ENCODE assay signal across 8 cellular contexts in genomic region chr3:183385698-183386590, GRCh38. TPM values are rescaled to one million over a fixed set of nuclear protein-coding genes. Genes with fewer than 3 reads are reported as not detected.
A peak's percentile ranks its signal among the peaks of the same experiment; 100 is the strongest.
DNase-seq lines count a peak whose midpoint lies in the region; ATAC-seq and TF ChIP-seq lines count a peak whose summit lies in the region.

No MANE protein-coding gene starts in this region.

- CTCF ChIA-PET in activated CD4-positive, alpha-beta memory T cell treated with anti-CD3 and anti-CD28 coated beads, Interleukin-2, amount 10 ng/mL, durations not matched to agents 7 days and 5 days (lab: Charles Lee) = interaction anchor here (0.5 to 7.6 kb wide), 10 partner anchors 11 to 672 kb away, joined by 3 to 103 read pairs (median 4); no protein-coding TSS in a partner anchor

- peak; percentile 83 for ATAC-seq in HG03354 (IDR thresholded peaks at IDR 0.05; ENCODE audit: poor library complexity, severe bottlenecking, unreplicated experiment)
- peak; percentile 81 for ATAC-seq in stimulated activated effector memory CD8-positive, alpha-beta T cell treated with anti-CD3 and anti-CD28 coated beads, Interleukin-12 subunit alpha, Interleukin-12 subunit beta, amount 100 ng/mL, for 72 hours

- peak; percentile 76 for DNase-seq in activated effector memory CD4-positive, alpha-beta T cell treated with anti-CD3 and anti-CD28 coated beads, Interleukin-2, amount 50 U/mL, for 16 hours
- DNase-seq in activated effector memory CD4-positive, alpha-beta T cell treated with Interleukin-2 at 50 U/mL for 16 hours = no peak
- DNase-seq in NCI-H774 (lab: John Stamatoyannopoulos, UW) (peak; percentile 78), endothelial cell (ENCODE audit: low spot score) (peak; percentile 59), mesothelial cell of epicardium (ENCODE audit: low spot score in 2 of 2, unreplicated experiment in 2 of 2) (no peak)
- peak; percentile 60 for DNase-seq in activated CD4-positive, alpha-beta memory T cell treated with anti-CD3 and anti-CD28 coated beads, Interleukin-2, amount 10 ng/mL, durations not matched to agents 7 days and 5 days
- peak; percentile 36 to 74 for DNase-seq in stimulated activated effector memory CD8-positive, alpha-beta T cell treated with anti-CD3 and anti-CD28 coated beads, Interleukin-12 subunit alpha, Interleukin-12 subunit beta, amount 100 ng/mL, for 72 hours (ENCODE audit: low spot score in 2 of 2)

- H3K27me3 Mint-ChIP-seq in activated CD4-positive, alpha-beta memory T cell treated with anti-CD3 and anti-CD28 coated beads, Interleukin-2, amount 10 ng/mL, durations not matched to agents 7 days and 5 days = no peaks in the 10 kb centered on the region
- H3K27me3 Mint-ChIP-seq in endothelial cell (ENCODE audit: unreplicated experiment) = no peaks in the 10 kb centered on the region
- no peaks in the 10 kb centered on the region for H3K27me3 Mint-ChIP-seq in mesothelial cell of epicardium (ENCODE audit: low read depth)

- TF ChIP-seq CTCF in endothelial cell (IDR thresholded peaks at IDR 0.05; ENCODE audit: unreplicated experiment) (peak; percentile 73), mesothelial cell of epicardium (IDR thresholded peaks at IDR 0.05; ENCODE audit: unreplicated experiment) (peak; percentile 82)

- no peak overlapping the region for H3K4me3 Mint-ChIP-seq in activated CD4-positive, alpha-beta memory T cell treated with anti-CD3 and anti-CD28 coated beads, Interleukin-2, amount 10 ng/mL, durations not matched to agents 7 days and 5 days
- H3K4me3 Mint-ChIP-seq in endothelial cell (ENCODE audit: unreplicated experiment) = no peak overlapping the region
- H3K4me3 Mint-ChIP-seq in mesothelial cell of epicardium = no peak overlapping the region
- no peak overlapping the region for H3K4me3 Mint-ChIP-seq in stimulated activated effector memory CD8-positive, alpha-beta T cell treated with anti-CD3 and anti-CD28 coated beads, Interleukin-12 subunit alpha, Interleukin-12 subunit beta, amount 100 ng/mL, for 72 hours

- no peaks in the 10 kb centered on the region for H3K36me3 Mint-ChIP-seq in activated CD4-positive, alpha-beta memory T cell treated with anti-CD3 and anti-CD28 coated beads, Interleukin-2, amount 10 ng/mL, durations not matched to agents 7 days and 5 days (ENCODE audit: low read depth)
- no peaks in the 10 kb centered on the region for H3K36me3 Mint-ChIP-seq in endothelial cell (ENCODE audit: low read depth, unreplicated experiment)
- H3K36me3 Mint-ChIP-seq in mesothelial cell of epicardium = no peaks in the 10 kb centered on the region
- H3K36me3 Mint-ChIP-seq in stimulated activated effector memory CD8-positive, alpha-beta T cell treated with anti-CD3 and anti-CD28 coated beads, Interleukin-12 subunit alpha, Interleukin-12 subunit beta, amount 100 ng/mL, for 72 hours = peaks cover 8% of the 10 kb centered on the region

- H3K27ac Mint-ChIP-seq in activated CD4-positive, alpha-beta memory T cell treated with anti-CD3 and anti-CD28 coated beads, Interleukin-2, amount 10 ng/mL, durations not matched to agents 7 days and 5 days = no peak overlapping the region
- no peak overlapping the region for H3K27ac Mint-ChIP-seq in endothelial cell (ENCODE audit: unreplicated experiment)
- H3K27ac Mint-ChIP-seq in mesothelial cell of epicardium = peak overlapping the region; percentile 80
- H3K27ac Mint-ChIP-seq in stimulated activated effector memory CD8-positive, alpha-beta T cell treated with anti-CD3 and anti-CD28 coated beads, Interleukin-12 subunit alpha, Interleukin-12 subunit beta, amount 100 ng/mL, for 72 hours = peak overlapping the region; percentile 18

- H3K4me1 Mint-ChIP-seq in activated CD4-positive, alpha-beta memory T cell treated with anti-CD3 and anti-CD28 coated beads, Interleukin-2, amount 10 ng/mL, durations not matched to agents 7 days and 5 days = peaks cover 3% of the 10 kb centered on the region
- H3K4me1 Mint-ChIP-seq in endothelial cell (ENCODE audit: unreplicated experiment) (no peaks in the 10 kb centered on the region), mesothelial cell of epicardium (peaks cover 16% of the 10 kb centered on the region)
- H3K4me1 Mint-ChIP-seq in stimulated activated effector memory CD8-positive, alpha-beta T cell treated with anti-CD3 and anti-CD28 coated beads, Interleukin-12 subunit alpha, Interleukin-12 subunit beta, amount 100 ng/mL, for 72 hours = peaks cover 14% of the 10 kb centered on the region

- POLR2A ChIA-PET in activated CD4-positive, alpha-beta memory T cell treated with anti-CD3 and anti-CD28 coated beads, Interleukin-2, amount 10 ng/mL, durations not matched to agents 7 days and 5 days (lab: Charles Lee) = interaction anchor here (1.2 to 1.5 kb wide), 2 partner anchors 43 to 499 kb away, joined by 3 to 4 read pairs; partner anchors contain the start of genes MCF2L2 and PARL

- no peaks in the 10 kb centered on the region for H3K9me3 Mint-ChIP-seq in activated CD4-positive, alpha-beta memory T cell treated with anti-CD3 and anti-CD28 coated beads, Interleukin-2, amount 10 ng/mL, durations not matched to agents 7 days and 5 days
- no peaks in the 10 kb centered on the region for H3K9me3 Mint-ChIP-seq in endothelial cell (ENCODE audit: unreplicated experiment)
- H3K9me3 Mint-ChIP-seq in mesothelial cell of epicardium = no peaks in the 10 kb centered on the region
- H3K9me3 Mint-ChIP-seq in stimulated activated effector memory CD8-positive, alpha-beta T cell treated with anti-CD3 and anti-CD28 coated beads, Interleukin-12 subunit alpha, Interleukin-12 subunit beta, amount 100 ng/mL, for 72 hours = no peaks in the 10 kb centered on the region

RNA-seq across cellular contexts. Expression of gene MCF2L2, which starts 42.5 kb away (rescaled TPM):
- 1 to 10 TPM; 6.6 to 7.0 TPM for total RNA-seq in activated CD4-positive, alpha-beta memory T cell treated with anti-CD3 and anti-CD28 coated beads, Interleukin-2, amount 10 ng/mL, durations not matched to agents 7 days and 5 days
- total RNA-seq in endothelial cell (ENCODE audit: unreplicated experiment) (1.8 TPM), mesothelial cell of epicardium (2.0 to 3.4 TPM (median 3.1 TPM) in 3 replicates)

Comparison
In these comparisons a context has a peak if more than half of its experiments do, and no peak if none do; other contexts are left out.
1. DNase-seq: peak in activated effector memory CD4-positive, alpha-beta T cell treated with anti-CD3 and anti-CD28 coated beads, Interleukin-2, amount 50 U/mL, for 16 hours (single experiment), NCI-H774 (single experiment), activated CD4-positive, alpha-beta memory T cell treated with anti-CD3 and anti-CD28 coated beads, Interleukin-2, amount 10 ng/mL, durations not matched to agents 7 days and 5 days (single experiment), endothelial cell (single experiment) and stimulated activated effector memory CD8-positive, alpha-beta T cell treated with anti-CD3 and anti-CD28 coated beads, Interleukin-12 subunit alpha, Interleukin-12 subunit beta, amount 100 ng/mL, for 72 hours (2 of 2); none in activated effector memory CD4-positive, alpha-beta T cell treated with Interleukin-2 at 50 U/mL for 16 hours (single experiment) and mesothelial cell of epicardium (0 of 2).
2. H3K27ac Mint-ChIP-seq: peak in mesothelial cell of epicardium (single experiment) and stimulated activated effector memory CD8-positive, alpha-beta T cell treated with anti-CD3 and anti-CD28 coated beads, Interleukin-12 subunit alpha, Interleukin-12 subunit beta, amount 100 ng/mL, for 72 hours (single experiment); none in activated CD4-positive, alpha-beta memory T cell treated with anti-CD3 and anti-CD28 coated beads, Interleukin-2, amount 10 ng/mL, durations not matched to agents 7 days and 5 days (single experiment) and endothelial cell (single experiment).